6 cellular contexts compared by ENCODE assay signal in genomic region chr20:63686492-63687321, GRCh38. TPM values are rescaled to one million over a fixed set of nuclear protein-coding genes. Genes with fewer than 3 reads are reported as not detected.
DNase-seq lines count a peak whose midpoint lies in the region; ATAC-seq lines count a peak whose summit lies in the region.

No MANE protein-coding gene starts in this region.

- H3K4me1 ChIP-seq in mesodermal cell (ENCODE audit: control insufficient read depth, insufficient read depth, low read length, poor library complexity, severe bottlenecking): peaks cover 26% of the 10 kb centered on the region

- WGBS in mesodermal cell (ENCODE audit: insufficient coverage in 2 of 2), 2 experiments: 91 to 92% methylated on average over 41 of the region's 45 CpGs

- no peak overlapping the region for H3K4me3 Mint-ChIP-seq in activated naive CD8-positive, alpha-beta T cell treated with anti-CD3 and anti-CD28 coated beads, Interleukin-2, amount 50 U/mL, for 24 hours

- no peaks in the 10 kb centered on the region for H3K9me3 ChIP-seq in mesodermal cell (ENCODE audit: control insufficient read depth, low read length)

- peak; percentile 69 for DNase-seq in Daoy (ENCODE audit: low read depth)
- peak; percentile 49 for DNase-seq in activated naive CD8-positive, alpha-beta T cell treated with anti-CD3 and anti-CD28 coated beads, Interleukin-2, amount 50 U/mL, for 24 hours

- H3K36me3 ChIP-seq in mesodermal cell (ENCODE audit: control insufficient read depth, insufficient read depth, low read length): no peaks in the 10 kb centered on the region

- no peaks in the 10 kb centered on the region for H3K27me3 Mint-ChIP-seq in activated naive CD8-positive, alpha-beta T cell treated with anti-CD3 and anti-CD28 coated beads, Interleukin-2, amount 50 U/mL, for 24 hours

- no peak overlapping the region for H3K27ac Mint-ChIP-seq in activated naive CD8-positive, alpha-beta T cell treated with anti-CD3 and anti-CD28 coated beads, Interleukin-2, amount 50 U/mL, for 24 hours

- peak overlapping the region; percentile 73 for H3K27ac ChIP-seq in mesodermal cell (ENCODE audit: low read depth, low read length, severe bottlenecking)

- peak; percentile 50 for ATAC-seq in activated naive CD8-positive, alpha-beta T cell treated with anti-CD3 and anti-CD28 coated beads, Interleukin-2, amount 50 U/mL, for 24 hours
- no peak for ATAC-seq in HG02870 (IDR thresholded peaks at IDR 0.05; ENCODE audit: unreplicated experiment)
- no peak for ATAC-seq in GM18858 (IDR thresholded peaks at IDR 0.05; ENCODE audit: unreplicated experiment)
- ATAC-seq in HG03442 (IDR thresholded peaks at IDR 0.05; ENCODE audit: unreplicated experiment): no peak

- H3K4me1 Mint-ChIP-seq in activated naive CD8-positive, alpha-beta T cell treated with anti-CD3 and anti-CD28 coated beads, Interleukin-2, amount 50 U/mL, for 24 hours: peaks cover 13% of the 10 kb centered on the region

- peaks cover 2% of the 10 kb centered on the region for H3K36me3 Mint-ChIP-seq in activated naive CD8-positive, alpha-beta T cell treated with anti-CD3 and anti-CD28 coated beads, Interleukin-2, amount 50 U/mL, for 24 hours (ENCODE audit: low read depth)

- no peaks in the 10 kb centered on the region for H3K9me3 Mint-ChIP-seq in activated naive CD8-positive, alpha-beta T cell treated with anti-CD3 and anti-CD28 coated beads, Interleukin-2, amount 50 U/mL, for 24 hours

- H3K4me3 ChIP-seq in mesodermal cell (ENCODE audit: extremely low read depth, insufficient read depth, low read length, poor library complexity, severe bottlenecking): no peak overlapping the region

RNA-seq across cellular contexts. Expression of gene TNFRSF6B, which starts 9.7 kb away (rescaled TPM):
- total RNA-seq in Daoy (2014; rRNA removed; shearing (Covaris generic)): 12.6 and 14.7 TPM in 2 replicates
- 1.4 TPM for polyA plus RNA-seq in mesodermal cell (2013, experiment 1 of 2)
- polyA plus RNA-seq in mesodermal cell (2013, experiment 2 of 2): 1.6 TPM

RNA-seq across cellular contexts. Expression of gene ARFRP1, which starts 21.1 kb away (rescaled TPM):
- total RNA-seq in Daoy (2014; rRNA removed; shearing (Covaris generic)): 25.1 and 28.2 TPM in 2 replicates
- 15.0 TPM for polyA plus RNA-seq in mesodermal cell (2013, experiment 1 of 2)
- polyA plus RNA-seq in mesodermal cell (2013, experiment 2 of 2): 14.0 TPM

RNA-seq across cellular contexts. Expression of gene ZGPAT, which starts 21.1 kb away (rescaled TPM):
- total RNA-seq in Daoy (2014; rRNA removed; shearing (Covaris generic)): 18.7 and 29.2 TPM in 2 replicates
- polyA plus RNA-seq in mesodermal cell (2013, experiment 1 of 2): 19.6 TPM
- 16.6 TPM for polyA plus RNA-seq in mesodermal cell (2013, experiment 2 of 2)

RNA-seq across cellular contexts. Expression of gene RTEL1, which starts 28.6 kb away (rescaled TPM):
- total RNA-seq in Daoy (2014; rRNA removed; shearing (Covaris generic)): 11.4 and 26.0 TPM in 2 replicates
- 13.8 TPM for polyA plus RNA-seq in mesodermal cell (2013, experiment 1 of 2)
- polyA plus RNA-seq in mesodermal cell (2013, experiment 2 of 2): 9.6 TPM

RNA-seq across cellular contexts. Expression of gene STMN3, which starts 33.5 kb away (rescaled TPM):
- 18.5 and 23.3 TPM in 2 replicates for total RNA-seq in Daoy (2014; rRNA removed; shearing (Covaris generic))
- polyA plus RNA-seq in mesodermal cell (2013, experiment 1 of 2): 26.6 TPM
- polyA plus RNA-seq in mesodermal cell (2013, experiment 2 of 2): 21.9 TPM
